In the genomic region with DNA sequence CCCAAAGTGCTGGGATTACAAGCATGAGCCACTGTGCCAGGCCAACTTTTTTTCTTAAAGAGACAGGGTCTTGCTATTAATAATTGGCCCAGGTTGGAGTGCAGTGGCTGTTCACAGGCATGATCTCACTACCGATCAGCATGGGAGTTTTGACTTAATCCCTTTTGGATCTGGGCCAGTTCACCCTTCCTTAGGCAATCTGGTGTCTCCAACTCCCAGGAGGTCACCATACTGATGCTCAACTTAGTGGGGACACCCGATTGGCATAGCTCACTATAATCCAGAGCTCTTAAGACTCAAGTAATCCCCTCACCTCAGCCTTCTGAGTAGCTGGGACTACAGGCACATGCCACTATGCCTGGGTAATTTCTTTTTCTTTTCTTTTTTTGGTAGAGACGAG, we compare ENCODE assay signal across 20 cellular contexts.
"Had no signal": no experiment of that assay in that cellular context is flagged by ENCODE, and none has a peak within 500 bp of the region (broad histone marks: within the 10 kb centered on the region; RNA-seq: fewer than 3 reads in every experiment).

No MANE protein-coding gene starts in this region.

- DNase-seq: effector memory CD8-positive, alpha-beta T cell; gastrocnemius medialis; heart right ventricle; hypothalamus; kidney glomerular epithelial cell; mucosa of descending colon; naive thymus-derived CD8-positive, alpha-beta T cell; occipital lobe; pancreas; right lobe of liver; stimulated activated CD4-positive, alpha-beta T cell treated with anti-CD3 and anti-CD28 coated beads, Interleukin-4, amount 100 ng/mL, for 1 hour; stimulated activated CD8-positive, alpha-beta memory T cell treated with anti-CD3 and anti-CD28 coated beads, Interleukin-4, amount 100 ng/mL, for 48 hours; stimulated activated naive CD8-positive, alpha-beta T cell treated with anti-CD3 and anti-CD28 coated beads, Interleukin-15, Interleukin-2, amounts not matched to agents 100 U/mL and 50 U/mL, for 24 hours; thyroid gland; upper lobe of right lung had no signal

- H3K9me3 ChIP-seq: esophagus muscularis mucosa, gastrocnemius medialis, heart right ventricle, mucosa of descending colon, pancreas, prostate gland, right lobe of liver, suprapubic skin, thyroid gland, upper lobe of right lung, vagina had no signal

- H3K27me3 ChIP-seq: esophagus muscularis mucosa, gastrocnemius medialis, heart right ventricle, pancreas, right lobe of liver, suprapubic skin, thyroid gland, upper lobe of right lung, vagina had no signal

- H3K4me1 ChIP-seq: esophagus muscularis mucosa, gastrocnemius medialis, heart right ventricle, pancreas, prostate gland, right lobe of liver, suprapubic skin, thyroid gland, upper lobe of right lung, vagina had no signal

- H3K4me3 ChIP-seq: esophagus muscularis mucosa, gastrocnemius medialis, heart right ventricle, mucosa of descending colon, pancreas, prostate gland, right lobe of liver, suprapubic skin, thyroid gland, upper lobe of right lung, vagina had no signal

- H3K27ac ChIP-seq: epithelial cell of prostate, esophagus muscularis mucosa, gastrocnemius medialis, heart right ventricle, pancreas, prostate gland, right lobe of liver, suprapubic skin, thyroid gland, upper lobe of right lung, vagina had no signal

- H3K36me3 ChIP-seq: prostate gland had no signal
